1 cellular context compared by ENCODE assay signal in the genomic region with DNA sequence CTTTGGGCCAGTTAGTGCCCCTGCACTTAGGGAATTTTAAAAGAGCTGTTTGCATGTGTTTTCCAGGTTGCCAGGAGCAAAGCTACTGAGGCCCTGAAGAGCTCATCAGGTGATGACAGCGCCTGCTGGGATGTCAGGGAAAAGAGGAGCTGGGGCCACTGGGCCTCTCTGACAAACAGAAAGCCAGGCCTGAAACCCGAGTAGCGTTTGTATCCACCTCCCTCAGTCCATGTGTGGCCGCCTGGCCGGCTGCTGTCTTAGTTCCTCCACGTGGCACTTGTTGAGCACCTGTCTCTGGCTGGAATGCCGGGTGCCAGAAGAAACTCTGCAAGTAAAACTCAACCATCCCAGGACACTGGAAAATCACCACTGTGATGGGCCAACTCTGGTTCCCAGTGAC.
TF ChIP-seq lines count a peak whose summit lies in the region.

No MANE protein-coding gene starts in this region.

TF ChIP-seq in SK-N-SH, 30 proteins besides CTCF, POLR2A, EP300 and RAD21 (continued from another document):
- TF ChIP-seq, protein P1, sequence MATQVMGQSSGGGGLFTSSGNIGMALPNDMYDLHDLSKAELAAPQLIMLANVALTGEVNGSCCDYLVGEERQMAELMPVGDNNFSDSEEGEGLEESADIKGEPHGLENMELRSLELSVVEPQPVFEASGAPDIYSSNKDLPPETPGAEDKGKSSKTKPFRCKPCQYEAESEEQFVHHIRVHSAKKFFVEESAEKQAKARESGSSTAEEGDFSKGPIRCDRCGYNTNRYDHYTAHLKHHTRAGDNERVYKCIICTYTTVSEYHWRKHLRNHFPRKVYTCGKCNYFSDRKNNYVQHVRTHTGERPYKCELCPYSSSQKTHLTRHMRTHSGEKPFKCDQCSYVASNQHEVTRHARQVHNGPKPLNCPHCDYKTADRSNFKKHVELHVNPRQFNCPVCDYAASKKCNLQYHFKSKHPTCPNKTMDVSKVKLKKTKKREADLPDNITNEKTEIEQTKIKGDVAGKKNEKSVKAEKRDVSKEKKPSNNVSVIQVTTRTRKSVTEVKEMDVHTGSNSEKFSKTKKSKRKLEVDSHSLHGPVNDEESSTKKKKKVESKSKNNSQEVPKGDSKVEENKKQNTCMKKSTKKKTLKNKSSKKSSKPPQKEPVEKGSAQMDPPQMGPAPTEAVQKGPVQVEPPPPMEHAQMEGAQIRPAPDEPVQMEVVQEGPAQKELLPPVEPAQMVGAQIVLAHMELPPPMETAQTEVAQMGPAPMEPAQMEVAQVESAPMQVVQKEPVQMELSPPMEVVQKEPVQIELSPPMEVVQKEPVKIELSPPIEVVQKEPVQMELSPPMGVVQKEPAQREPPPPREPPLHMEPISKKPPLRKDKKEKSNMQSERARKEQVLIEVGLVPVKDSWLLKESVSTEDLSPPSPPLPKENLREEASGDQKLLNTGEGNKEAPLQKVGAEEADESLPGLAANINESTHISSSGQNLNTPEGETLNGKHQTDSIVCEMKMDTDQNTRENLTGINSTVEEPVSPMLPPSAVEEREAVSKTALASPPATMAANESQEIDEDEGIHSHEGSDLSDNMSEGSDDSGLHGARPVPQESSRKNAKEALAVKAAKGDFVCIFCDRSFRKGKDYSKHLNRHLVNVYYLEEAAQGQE (IDR thresholded peaks at IDR 0.05; ENCODE audit: low read depth, low read length) = no peak
- TF ChIP-seq MAX (IDR thresholded peaks at IDR 0.05; ENCODE audit: low read depth) = no peak
- no peak for TF ChIP-seq RCOR1 (IDR thresholded peaks at IDR 0.05; ENCODE audit: low read length)
- TF ChIP-seq TAF1 (IDR thresholded peaks at IDR 0.05; ENCODE audit: borderline replicate concordance, low read depth, low read length) = no peak
- no peak for TF ChIP-seq SIN3A (IDR thresholded peaks at IDR 0.05; ENCODE audit: borderline replicate concordance, low read depth, low read length)
- TF ChIP-seq, protein P2, sequence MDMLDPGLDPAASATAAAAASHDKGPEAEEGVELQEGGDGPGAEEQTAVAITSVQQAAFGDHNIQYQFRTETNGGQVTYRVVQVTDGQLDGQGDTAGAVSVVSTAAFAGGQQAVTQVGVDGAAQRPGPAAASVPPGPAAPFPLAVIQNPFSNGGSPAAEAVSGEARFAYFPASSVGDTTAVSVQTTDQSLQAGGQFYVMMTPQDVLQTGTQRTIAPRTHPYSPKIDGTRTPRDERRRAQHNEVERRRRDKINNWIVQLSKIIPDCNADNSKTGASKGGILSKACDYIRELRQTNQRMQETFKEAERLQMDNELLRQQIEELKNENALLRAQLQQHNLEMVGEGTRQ (IDR thresholded peaks at IDR 0.05; ENCODE audit: borderline replicate concordance, low read depth, low read length) = no peak
- TF ChIP-seq MEF2A (IDR thresholded peaks at IDR 0.05; ENCODE audit: borderline replicate concordance, low read depth) = no peak
TF ChIP-seq in SK-N-SH: peak in this region for 0.
